Comparison of ENCODE assay signal across 16 cellular contexts in genomic region chr15:91385301-91385700, GRCh38.
DNase-seq lines count a peak whose midpoint lies in the region; ATAC-seq and TF ChIP-seq lines count a peak whose summit lies in the region.
"Had no signal": no experiment of that assay in that cellular context is flagged by ENCODE, and none has a peak within 500 bp of the region (broad histone marks: within the 10 kb centered on the region; RNA-seq: fewer than 3 reads in every experiment).

No MANE protein-coding gene starts in this region.

- H3K4me1 ChIP-seq in HUES48 (ENCODE audit: control insufficient read depth, insufficient read depth, low read length) (peaks cover 2% of the 10 kb centered on the region; the same call in 1 of the 2 replicates), foreskin keratinocyte (peaks cover 14% of the 10 kb centered on the region), colonic mucosa (no peaks in the 10 kb centered on the region)

- H3K9me3 ChIP-seq in HUES48 (ENCODE audit: control insufficient read depth, insufficient read depth, low read length) = no peaks in the 10 kb centered on the region
- no peaks in the 10 kb centered on the region for H3K9me3 ChIP-seq in colonic mucosa

- intact Hi-C loops in colonic mucosa (cut with DNase I) = no loop called here

- no peaks in the 10 kb centered on the region for H3K4me1 Mint-ChIP-seq in activated T-helper 17 cell treated with anti-CD3 and anti-CD28 coated beads, Interleukin-2, amount 50 U/mL, for 72 hours
- H3K4me1 Mint-ChIP-seq: nephron progenitor cell had no signal

- H3K27me3 Mint-ChIP-seq in activated T-helper 17 cell treated with anti-CD3 and anti-CD28 coated beads, Interleukin-2, amount 50 U/mL, for 72 hours = no peaks in the 10 kb centered on the region
- H3K27me3 Mint-ChIP-seq: activated naive CD8-positive, alpha-beta T cell treated with anti-CD3 and anti-CD28 coated beads, Interleukin-2, amount 50 U/mL, for 24 hours had no signal

- no peak overlapping the region for H3K27ac Mint-ChIP-seq in activated T-helper 17 cell treated with anti-CD3 and anti-CD28 coated beads, Interleukin-2, amount 50 U/mL, for 72 hours
- H3K27ac Mint-ChIP-seq: activated CD8-positive, alpha-beta T cell treated with anti-CD3 and anti-CD28 coated beads for 36 hours; activated naive CD8-positive, alpha-beta T cell treated with anti-CD3 and anti-CD28 coated beads, Interleukin-2, amount 50 U/mL, for 24 hours; nephron progenitor cell had no signal

- DNase-seq in A172 (ENCODE audit: low spot score) (peak; percentile 13), foreskin keratinocyte (peak; percentile 88 to 89), islet precursor cell (no peak), colonic mucosa (no peak), GM19240 (ENCODE audit: insufficient read length, low spot score) (no peak), GOT3 (lab: John Stamatoyannopoulos, UW) (no peak)
- DNase-seq: activated CD8-positive, alpha-beta T cell treated with anti-CD3 and anti-CD28 coated beads for 36 hours; activated naive CD8-positive, alpha-beta T cell treated with anti-CD3 and anti-CD28 coated beads, Interleukin-2, amount 50 U/mL, for 24 hours; CD8-positive, alpha-beta memory T cell; cerebellar nuclear complex; H7; NCI-H1694 treated with DMSO at 0.1 percent for 48 hours; NCI-H524 treated with DMSO at 0.1 percent for 48 hours; nephron progenitor cell had no signal

- H3K27ac ChIP-seq in HUES48 (ENCODE audit: low read depth, low read length) (peak overlapping the region; percentile 65), foreskin keratinocyte (peak overlapping the region; percentile 36), colonic mucosa (no peak overlapping the region)

- TF ChIP-seq CTCF in foreskin keratinocyte (conservative IDR thresholded peaks at IDR 0.05) (no peak), colonic mucosa (IDR thresholded peaks at IDR 0.05) (no peak)

- H3K27me3 ChIP-seq in HUES48 (ENCODE audit: control insufficient read depth, insufficient read depth, low read length) (no peaks in the 10 kb centered on the region), foreskin keratinocyte (no peaks in the 10 kb centered on the region), colonic mucosa (no peaks in the 10 kb centered on the region)

- no peak overlapping the region for H3K4me3 Mint-ChIP-seq in activated T-helper 17 cell treated with anti-CD3 and anti-CD28 coated beads, Interleukin-2, amount 50 U/mL, for 72 hours
- H3K4me3 Mint-ChIP-seq: activated CD8-positive, alpha-beta T cell treated with anti-CD3 and anti-CD28 coated beads for 36 hours; activated naive CD8-positive, alpha-beta T cell treated with anti-CD3 and anti-CD28 coated beads, Interleukin-2, amount 50 U/mL, for 24 hours; CD8-positive, alpha-beta memory T cell; nephron progenitor cell had no signal

- no peaks in the 10 kb centered on the region for H3K36me3 Mint-ChIP-seq in activated T-helper 17 cell treated with anti-CD3 and anti-CD28 coated beads, Interleukin-2, amount 50 U/mL, for 72 hours (ENCODE audit: low read depth)

- H3K36me3 ChIP-seq in HUES48 (ENCODE audit: control insufficient read depth, insufficient read depth, low read length) (no peaks in the 10 kb centered on the region), colonic mucosa (no peaks in the 10 kb centered on the region)

- peak; percentile 64 for ATAC-seq in activated T-helper 17 cell treated with anti-CD3 and anti-CD28 coated beads, Interleukin-2, amount 50 U/mL, for 72 hours (replicated peaks)
- peak; percentile 98 for ATAC-seq in foreskin keratinocyte
- ATAC-seq: activated CD8-positive, alpha-beta T cell treated with anti-CD3 and anti-CD28 coated beads for 36 hours; activated naive CD8-positive, alpha-beta T cell treated with anti-CD3 and anti-CD28 coated beads, Interleukin-2, amount 50 U/mL, for 24 hours had no signal

- H3K9ac ChIP-seq in HUES48 (ENCODE audit: low read depth, low read length) = no peak overlapping the region
- H3K9ac ChIP-seq in colonic mucosa (ENCODE audit: low read depth in 2 of 2, low read length in 2 of 2) = no peak overlapping the region

- H3K4me3 ChIP-seq in HUES48 (ENCODE audit: low read depth, low read length) (no peak overlapping the region), colonic mucosa (no peak overlapping the region)

- peaks cover 5% of the 10 kb centered on the region for H3K9me3 Mint-ChIP-seq in activated T-helper 17 cell treated with anti-CD3 and anti-CD28 coated beads, Interleukin-2, amount 50 U/mL, for 72 hours
- H3K9me3 Mint-ChIP-seq: activated CD8-positive, alpha-beta T cell treated with anti-CD3 and anti-CD28 coated beads for 36 hours; activated naive CD8-positive, alpha-beta T cell treated with anti-CD3 and anti-CD28 coated beads, Interleukin-2, amount 50 U/mL, for 24 hours had no signal

Comparison
In these comparisons a context has a peak if more than half of its experiments do, and no peak if none do; other contexts are left out.
1. DNase-seq: peak in A172 (single experiment) and foreskin keratinocyte (2 of 2); none in islet precursor cell (single experiment), colonic mucosa (single experiment), GM19240 (single experiment) and GOT3 (single experiment).